8 cellular contexts compared by ENCODE assay signal in the genomic region with DNA sequence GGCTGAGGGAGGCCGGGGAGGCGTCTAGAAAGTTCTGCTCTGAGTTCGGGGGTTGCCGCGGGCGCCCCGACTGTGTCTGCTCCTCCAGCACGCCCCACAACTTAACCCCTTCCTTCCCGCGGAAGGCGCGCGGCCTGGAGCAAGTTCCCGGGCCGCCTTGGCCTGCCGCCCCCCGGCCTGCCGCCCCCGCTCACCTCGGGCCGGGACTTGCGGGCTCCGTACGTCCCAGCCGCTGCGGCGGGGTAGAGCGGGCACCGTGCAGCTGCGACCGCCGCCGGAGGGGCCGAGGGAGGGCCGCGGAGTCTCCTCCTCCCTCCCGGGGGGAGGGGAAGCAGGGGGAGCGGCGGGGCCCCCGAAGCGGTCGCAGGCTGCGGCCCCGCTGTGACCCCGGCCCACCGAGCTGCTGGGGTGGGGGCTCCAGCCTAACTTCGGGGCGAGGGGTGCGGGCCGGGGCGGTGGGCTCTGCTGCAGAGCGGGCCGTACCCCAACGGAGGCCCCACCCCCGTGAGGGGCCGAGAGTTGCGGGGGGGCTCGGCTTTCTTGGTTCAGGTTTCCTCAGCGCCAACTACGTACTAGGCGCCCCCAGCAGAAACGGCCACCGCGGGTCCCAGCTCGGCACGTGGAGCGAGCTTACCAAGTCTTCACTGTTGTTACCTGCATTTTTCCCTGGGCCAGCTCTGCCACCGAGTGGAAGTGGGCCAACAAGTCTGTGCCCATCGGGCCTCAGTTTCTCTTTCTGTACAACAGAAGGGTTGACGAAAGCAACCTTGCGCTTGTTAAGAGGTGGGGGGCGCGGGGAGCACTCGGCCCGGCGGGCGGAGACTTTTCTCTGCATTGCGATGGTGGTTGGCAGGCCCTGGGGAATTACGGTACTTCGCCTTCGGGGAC. TPM values are rescaled to one million over a fixed set of nuclear protein-coding genes. Genes with fewer than 3 reads are reported as not detected.
DNase-seq lines count a peak whose midpoint lies in the region; ATAC-seq and TF ChIP-seq lines count a peak whose summit lies in the region.

A gene (minus strand): TSS at position 266 of the 888 bp plus-strand sequence. CDS start 7,394 bp downstream, outside the sequence.

- H2BK20ac ChIP-seq in H9 (ENCODE audit: low read depth, low read length, poor library complexity, severe bottlenecking), result no peak within 1 kb of the TSS

- no peak within 1 kb of the TSS for H3T11ph ChIP-seq in H9 (ENCODE audit: low read length)

- peaks cover 49% of the 10 kb centered on the region in 2 experiments for H3K4me1 Mint-ChIP-seq in H9

- in situ Hi-C loops in GM13976 (cut with MboI; ENCODE audit: low sequenced_read_pairs, unreplicated experiment), result no loop called here

- H3K27me3 ChIP-seq in H9 (ENCODE audit: insufficient read depth, low read length) (no peaks in the 10 kb centered on the region; the same call in 1 of the 2 replicates), MG63 (peaks cover 2% of the 10 kb centered on the region; the same call in 1 of the 2 replicates), foreskin keratinocyte (no peaks in the 10 kb centered on the region), neuronal stem cell (ENCODE audit: control insufficient read depth in 3 of 3, insufficient read depth in 3 of 3, low read depth in 1 of 3, low read length in 3 of 3) (peaks cover 0 to 16% (median 0%) of the 10 kb centered on the region in 3 experiments)

- H3K56ac ChIP-seq in H9 (ENCODE audit: insufficient read length, low read depth, low read length), result no peak within 1 kb of the TSS

- H3K79me2 ChIP-seq in H9 (ENCODE audit: insufficient read depth, low read length), result no peaks in the 10 kb centered on the region

- H3K9ac ChIP-seq in H9 (ENCODE audit: extremely low read depth, insufficient read length, low read length) (peak within 1 kb of the TSS; percentile 66), neuronal stem cell (ENCODE audit: low read depth, low read length, poor library complexity) (peak within 1 kb of the TSS; percentile 93)

- no peak within 1 kb of the TSS for H4K5ac ChIP-seq in H9 (ENCODE audit: insufficient read length, low read depth, low read length)

- peaks cover 4% of the 10 kb centered on the region for H3K23me2 ChIP-seq in H9 (ENCODE audit: insufficient read length, low read depth, low read length, poor library complexity, severe bottlenecking)

- H3K14ac ChIP-seq in H9 (ENCODE audit: insufficient read depth, low read length) (peak within 1 kb of the TSS; percentile 82; the same call in 1 of the 2 replicates), neuronal stem cell (ENCODE audit: low read length) (no peak within 1 kb of the TSS)

- H2AK5ac ChIP-seq in H9 (ENCODE audit: insufficient read length, low read length) (no peak within 1 kb of the TSS), neuronal stem cell (ENCODE audit: low read depth, low read length) (peak within 1 kb of the TSS; percentile 93)

- H4K91ac ChIP-seq in H9 (ENCODE audit: insufficient read length, low read depth, low read length), result no peak within 1 kb of the TSS
- H4K91ac ChIP-seq in neuronal stem cell (ENCODE audit: low read depth, low read length, poor library complexity), result no peak within 1 kb of the TSS

- H4K8ac ChIP-seq in H9 (replicated peaks; ENCODE audit: insufficient read length, low read depth, low read length), result no peak within 1 kb of the TSS
- no peak within 1 kb of the TSS for H4K8ac ChIP-seq in neuronal stem cell (ENCODE audit: low read depth, low read length)

- no peak within 1 kb of the TSS for H3K27ac ChIP-seq in H9 (ENCODE audit: insufficient read length, low read depth, low read length)
- H3K27ac ChIP-seq in foreskin keratinocyte, result peak within 1 kb of the TSS; percentile 61
- H3K27ac ChIP-seq in neuronal stem cell (replicated peaks; ENCODE audit: low read length), result peak within 1 kb of the TSS; percentile 87

- peak within 1 kb of the TSS; percentile 73 to 83 for H3K4me3 Mint-ChIP-seq in H9

- H2AFZ ChIP-seq in H9 (ENCODE audit: low read length), result no peak within 1 kb of the TSS
- peak within 1 kb of the TSS; percentile 96 for H2AFZ ChIP-seq in neuronal stem cell (ENCODE audit: low read length)

- no peak within 1 kb of the TSS for H2BK5ac ChIP-seq in H9 (ENCODE audit: insufficient read length, low read length)
- peak within 1 kb of the TSS; percentile 82 for H2BK5ac ChIP-seq in neuronal stem cell (ENCODE audit: low read length)

- no peaks in the 10 kb centered on the region for H3K36me3 ChIP-seq in MG63
- no peaks in the 10 kb centered on the region for H3K36me3 ChIP-seq in neuronal stem cell (replicated peaks in 1 of 2; ENCODE audit: control insufficient read depth in 2 of 2, insufficient read depth in 2 of 2, low read length in 2 of 2)

- H3K27ac Mint-ChIP-seq in H9, result peak within 1 kb of the TSS; percentile 73 to 93 (median 86); a peak in 5 of 7 replicates

- H4K20me1 ChIP-seq in H9 (ENCODE audit: control insufficient read depth, insufficient read depth, insufficient read length), result no peaks in the 10 kb centered on the region

- no peak within 1 kb of the TSS for H3K4ac ChIP-seq in H9 (ENCODE audit: low read depth, low read length)
- H3K4ac ChIP-seq in neuronal stem cell (ENCODE audit: low read length), result peak within 1 kb of the TSS; percentile 91

- H3K4me1 ChIP-seq in H9 (ENCODE audit: insufficient read depth, low read length), result peaks cover 10% of the 10 kb centered on the region; the same call in 1 of the 2 replicates
- peaks cover 6% of the 10 kb centered on the region for H3K4me1 ChIP-seq in foreskin keratinocyte
- peaks cover 25 to 44% of the 10 kb centered on the region in 2 donors for H3K4me1 ChIP-seq in neuronal stem cell (ENCODE audit: control insufficient read depth in 2 of 2, insufficient read depth in 1 of 2, low read depth in 1 of 2, low read length in 2 of 2)

- peak within 1 kb of the TSS; percentile 70 for H3K4me3 ChIP-seq in MG63
- H3K4me3 ChIP-seq in neuronal stem cell (ENCODE audit: low read length in 2 of 2), result peak within 1 kb of the TSS; percentile 66 to 87

- peaks cover 31% of the 10 kb centered on the region for H3K27me3 Mint-ChIP-seq in H9 (ENCODE audit: low read depth)

- peak; percentile 69 for DNase-seq in GM13976 (ENCODE audit: low spot score)
- DNase-seq in H9, result peak; percentile 57
- no peak for DNase-seq in MG63
- DNase-seq in activated T-helper 1 cell treated with Interleukin-2 at 50 U/mL for 16 hours (ENCODE audit: low read depth), result peak; percentile 34
- DNase-seq in foreskin keratinocyte, result no peak
- no peak for DNase-seq in neuronal stem cell (ENCODE audit: low spot score)
- DNase-seq in SIG-M5 treated with dmso at 0.1 percent for 504 hours (lab: John Stamatoyannopoulos, UW; ENCODE audit: unreplicated experiment), result no peak
- DNase-seq in NCI-H1694 treated with DMSO at 0.1 percent for 48 hours (lab: John Stamatoyannopoulos, UW), result no peak

- no CpG with 5 or more reads among the region's 81 CpGs for WGBS in H9 (ENCODE audit: extremely low coverage, insufficient read length, low lambda C conversion rate)
- no CpG with 5 or more reads among the region's 81 CpGs for WGBS in neuronal stem cell (ENCODE audit: extremely low coverage in 2 of 2, insufficient read length in 2 of 2, insufficient replicate concordance in 1 of 2), 2 donors

- no peaks in the 10 kb centered on the region for H3K9me3 Mint-ChIP-seq in H9

- no peak within 1 kb of the TSS for H3K23ac ChIP-seq in H9 (ENCODE audit: insufficient read length, low read depth, low read length)
- peak within 1 kb of the TSS; percentile 93 for H3K23ac ChIP-seq in neuronal stem cell (ENCODE audit: low read depth, low read length, poor library complexity)

- H2BK12ac ChIP-seq in H9 (ENCODE audit: insufficient read length, low read depth, low read length) (no peak within 1 kb of the TSS), neuronal stem cell (ENCODE audit: low read length) (no peak within 1 kb of the TSS)

- peak within 1 kb of the TSS; percentile 71 for H3K4me2 ChIP-seq in H9 (ENCODE audit: insufficient read depth, insufficient read length, low read length)
- H3K4me2 ChIP-seq in neuronal stem cell (ENCODE audit: insufficient read depth, low read length, poor library complexity, severe bottlenecking), result peak within 1 kb of the TSS; percentile 74

- H3K18ac ChIP-seq in H9 (ENCODE audit: insufficient read length, low read depth, low read length), result peak within 1 kb of the TSS; percentile 80
- H3K18ac ChIP-seq in neuronal stem cell (ENCODE audit: low read length), result peak within 1 kb of the TSS; percentile 99

- H2BK120ac ChIP-seq in H9 (ENCODE audit: low read depth, low read length, poor library complexity, severe bottlenecking) (no peak within 1 kb of the TSS), neuronal stem cell (ENCODE audit: low read depth, low read length) (peak within 1 kb of the TSS; percentile 79)

- peak; percentile 60 for ATAC-seq in foreskin keratinocyte

- no peaks in the 10 kb centered on the region for H3K9me3 ChIP-seq in H9 (ENCODE audit: control insufficient read depth, low read depth, low read length)
- no peaks in the 10 kb centered on the region for H3K9me3 ChIP-seq in MG63
- H3K9me3 ChIP-seq in neuronal stem cell (replicated peaks in 1 of 2; ENCODE audit: control insufficient read depth in 2 of 2, insufficient read depth in 1 of 2, low read depth in 1 of 2, low read length in 2 of 2), result no peaks in the 10 kb centered on the region

- no peak within 1 kb of the TSS for H2BK15ac ChIP-seq in H9 (ENCODE audit: low read depth, low read length)
- peak within 1 kb of the TSS; percentile 77 for H2BK15ac ChIP-seq in neuronal stem cell (ENCODE audit: low read length)

- H3K36me3 Mint-ChIP-seq in H9 (ENCODE audit: insufficient read depth in 1 of 3, low read depth in 3 of 3), result peaks cover 9 to 16% (median 16%) of the 10 kb centered on the region in 3 experiments; a peak in 6 of 7 replicates

- H3K79me1 ChIP-seq in H9 (ENCODE audit: insufficient read depth, low read depth, low read length, poor library complexity, severe bottlenecking) (no peaks in the 10 kb centered on the region), neuronal stem cell (ENCODE audit: low read depth, low read length) (peaks cover 11% of the 10 kb centered on the region)

- TF ChIP-seq CTCF in GM13976 (IDR thresholded peaks at IDR 0.05; ENCODE audit: borderline replicate concordance, control extremely low read depth, extremely low read depth, insufficient read depth, missing control alignments) (no peak), H9 (conservative IDR thresholded peaks at IDR 0.05) (no peak), foreskin keratinocyte (conservative IDR thresholded peaks at IDR 0.05) (no peak)

RNA-seq across cellular contexts. Expression of the gene that starts here (rescaled TPM):
- total RNA-seq in H9 (2021) (6.6 and 8.2 TPM in 2 replicates), foreskin keratinocyte (4.9 and 5.1 TPM in 2 replicates)
- 33.1 and 34.6 TPM in 2 replicates for total RNA-seq in MG63 (2014; rRNA removed; shearing (Covaris generic); ENCODE audit: low replicate concordance)
- 4.0 and 4.2 TPM in 2 replicates for polyA plus RNA-seq in foreskin keratinocyte
- 6.4 TPM for polyA plus RNA-seq in neuronal stem cell (2013, experiment 1 of 2)
- polyA plus RNA-seq in neuronal stem cell (2013, experiment 2 of 2), result 6.3 TPM

Comparison
In these comparisons a context has a peak if more than half of its experiments do, and no peak if none do; other contexts are left out.
1. DNase-seq: peak in GM13976 (single experiment), H9 (single experiment) and activated T-helper 1 cell treated with Interleukin-2 at 50 U/mL for 16 hours (single experiment); none in MG63 (single experiment), foreskin keratinocyte (0 of 2), neuronal stem cell (single experiment), SIG-M5 treated with dmso at 0.1 percent for 504 hours (single experiment) and NCI-H1694 treated with DMSO at 0.1 percent for 48 hours (single experiment).